In the genomic region with DNA sequence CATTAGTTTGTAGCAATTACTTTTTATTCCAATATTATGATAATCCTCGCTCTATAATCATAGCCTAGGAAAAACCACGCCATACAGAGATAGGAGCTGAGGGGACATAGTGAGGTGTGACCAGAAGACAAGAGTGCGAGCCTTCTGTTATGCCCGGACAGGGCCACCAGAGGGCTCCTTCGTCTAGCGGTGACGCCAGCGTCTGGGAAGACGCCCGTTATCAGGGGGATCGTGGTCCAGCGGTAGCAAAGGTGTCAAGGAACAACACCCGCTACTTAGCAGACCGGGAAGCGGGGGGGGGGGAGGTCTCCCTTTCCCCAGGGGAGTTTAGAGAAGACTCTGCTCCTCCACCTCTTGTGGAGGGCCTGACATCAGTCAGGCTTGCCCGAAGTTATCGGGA, we compare ENCODE assay signal across 8 cellular contexts. TPM values are rescaled to one million over a fixed set of nuclear protein-coding genes. Genes with fewer than 3 reads are reported as not detected.
DNase-seq lines count a peak whose midpoint lies in the region; TF ChIP-seq lines count a peak whose summit lies in the region.
"Not testable (repeated sequence)": the region's sequence is repeated elsewhere in the genome, so short reads cannot be mapped to it uniquely, and the experiment has no call there.

No MANE protein-coding gene starts in this region.

- intact Hi-C loops in head of caudate nucleus (cut with DNase I) = not testable (repeated sequence)

- TF ChIP-seq CTCF in GM20000 (IDR thresholded peaks at IDR 0.05; ENCODE audit: extremely low read depth, missing control alignments) = peak; percentile 49
- TF ChIP-seq CTCF in brain (conservative IDR thresholded peaks at IDR 0.05) = peak; percentile 22 to 33
- peak; percentile 37 to 49 (median 39) for TF ChIP-seq CTCF in nephron (IDR thresholded peaks at IDR 0.05; ENCODE audit: unreplicated experiment in 3 of 3)

- H3K36me3 Mint-ChIP-seq in brain; nephron (ENCODE audit: low read depth): not testable (repeated sequence)

- H3K27me3 Mint-ChIP-seq in brain (peaks cover 15% of the 10 kb centered on the region), nephron (ENCODE audit: low read depth) (peaks cover 40% of the 10 kb centered on the region)

- H3K4me1 Mint-ChIP-seq in brain, nephron: not testable (repeated sequence)

- H3K9me3 Mint-ChIP-seq in brain = peaks cover 4 to 21% (median 9%) of the 10 kb centered on the region in 5 experiments
- H3K9me3 Mint-ChIP-seq in nephron = not testable (repeated sequence)

- DNase-seq in ACHN (peak; percentile 49), RPMI8226 (peak; percentile 38), head of caudate nucleus (peak; percentile 10 to 88 (median 70))
- not testable (repeated sequence) for DNase-seq in GM20000 (ENCODE audit: low spot score)
- DNase-seq in activated CD8-positive, alpha-beta memory T cell treated with anti-CD3 and anti-CD28 coated beads for 24 hours = peak; percentile 85
- DNase-seq in stimulated activated CD8-positive, alpha-beta memory T cell treated with anti-CD3 and anti-CD28 coated beads, Interleukin-12 subunit alpha, Interleukin-12 subunit beta, amount 100 ng/mL, for 24 hours (ENCODE audit: extremely low read depth) = peak; percentile 22

- in situ Hi-C loops in ACHN (cut with HindIII; ENCODE audit: low pct_ligation_motif_present, low pct_unique_long_range_greater_than_20kb, low sequenced_read_pairs) = not testable (repeated sequence)

- H3K4me3 Mint-ChIP-seq in brain (peak overlapping the region in 2 of 5 experiments; percentile 32 to 35), nephron (peak overlapping the region; percentile 18 to 53 (median 46))

- H3K27ac Mint-ChIP-seq in brain, nephron: not testable (repeated sequence)

RNA-seq across cellular contexts. Expression of a gene that starts 8.7 kb away (rescaled TPM):
- polyA plus RNA-seq in brain (ENCODE audit: insufficient read depth, low read depth, low replicate concordance) = 6.0 TPM

RNA-seq across cellular contexts. Expression of a gene that starts 24.9 kb away (rescaled TPM):
- polyA plus RNA-seq in brain (ENCODE audit: insufficient read depth, low read depth, low replicate concordance) = 5.2 TPM

RNA-seq across cellular contexts. Expression of a gene that starts 28.3 kb away (rescaled TPM):
- polyA plus RNA-seq in brain (ENCODE audit: insufficient read depth, low read depth, low replicate concordance) = 1.2 TPM

RNA-seq across cellular contexts. Expression of a gene that starts 42.2 kb away (rescaled TPM):
- not detected for polyA plus RNA-seq in brain (ENCODE audit: insufficient read depth, low read depth, low replicate concordance)

RNA-seq across cellular contexts. Expression of a gene that starts 47.5 kb away (rescaled TPM):
- polyA plus RNA-seq in brain (ENCODE audit: insufficient read depth, low read depth, low replicate concordance) = 55.1 TPM
